30 cellular contexts compared by ENCODE assay signal in genomic region chr2:172614932-172615331, GRCh38.
"Had no signal": no experiment of that assay in that cellular context is flagged by ENCODE, and none has a peak within 500 bp of the region (broad histone marks: within the 10 kb centered on the region; RNA-seq: fewer than 3 reads in every experiment).

No MANE protein-coding gene starts in this region.

- H3K4me1 Mint-ChIP-seq: central memory CD8-positive, alpha-beta T cell; memory B cell had no signal

- H3K27ac Mint-ChIP-seq: activated naive CD4-positive, alpha-beta T cell treated with anti-CD3 and anti-CD28 coated beads for 36 hours; activated naive CD8-positive, alpha-beta T cell treated with anti-CD3 and anti-CD28 coated beads for 36 hours; activated T-helper 1 cell treated with anti-CD3 and anti-CD28 coated beads, Interleukin-12 subunit alpha, Interleukin-12 subunit beta, Interleukin-2, Interleukin-4 antibody, amounts not matched to agents 30 ng/mL and 10 ng/mL and 1 ng/mL, durations not matched to agents 14 hours and 24 hours and 36 hours; memory B cell; T-helper 17 cell had no signal

- H3K4me3 ChIP-seq: adrenal gland, breast epithelium, coronary artery, dorsolateral prefrontal cortex, hepatocyte, psoas muscle, spleen, tibial nerve had no signal

- DNase-seq: activated CD4-positive, alpha-beta T cell treated with anti-CD3 and anti-CD28 coated beads for 48 hours; activated CD4-positive, alpha-beta T cell treated with anti-CD3 and anti-CD28 coated beads, Interleukin-2, amount 50 U/mL, for 48 hours; activated CD8-positive, alpha-beta memory T cell treated with anti-CD3 and anti-CD28 coated beads, Interleukin-2, amount 50 U/mL, for 4 hours; activated effector memory CD4-positive, alpha-beta T cell treated with anti-CD3 and anti-CD28 coated beads, Interleukin-2, amount 50 U/mL, for 16 hours; activated naive CD4-positive, alpha-beta T cell treated with anti-CD3 and anti-CD28 coated beads for 36 hours; activated naive CD8-positive, alpha-beta T cell treated with anti-CD3 and anti-CD28 coated beads for 36 hours; activated T-cell treated with anti-CD3 and anti-CD28 coated beads, Interleukin-2, amount 50 U/mL, for 1 hour; adrenal gland; aorta; effector memory CD4-positive, alpha-beta T cell; kidney; left colon; midbrain; naive thymus-derived CD4-positive, alpha-beta T cell; nucleus accumbens; psoas muscle; spleen; stimulated activated naive CD4-positive, alpha-beta T cell treated with Interleukin-2 at 50 U/mL for 16 hours; T-helper 17 cell; T1000; WERI-Rb-1 had no signal

- H3K4me3 Mint-ChIP-seq: activated naive CD4-positive, alpha-beta T cell treated with anti-CD3 and anti-CD28 coated beads for 36 hours; activated naive CD8-positive, alpha-beta T cell treated with anti-CD3 and anti-CD28 coated beads for 36 hours; activated T-helper 1 cell treated with anti-CD3 and anti-CD28 coated beads, Interleukin-12 subunit alpha, Interleukin-12 subunit beta, Interleukin-2, Interleukin-4 antibody, amounts not matched to agents 30 ng/mL and 10 ng/mL and 1 ng/mL, durations not matched to agents 14 hours and 24 hours and 36 hours; central memory CD8-positive, alpha-beta T cell; memory B cell; naive thymus-derived CD4-positive, alpha-beta T cell; neural crest cell; T-helper 17 cell had no signal

- H3K9me3 Mint-ChIP-seq: activated naive CD4-positive, alpha-beta T cell treated with anti-CD3 and anti-CD28 coated beads for 36 hours; activated naive CD8-positive, alpha-beta T cell treated with anti-CD3 and anti-CD28 coated beads for 36 hours; activated T-helper 1 cell treated with anti-CD3 and anti-CD28 coated beads, Interleukin-12 subunit alpha, Interleukin-12 subunit beta, Interleukin-2, Interleukin-4 antibody, amounts not matched to agents 30 ng/mL and 10 ng/mL and 1 ng/mL, durations not matched to agents 14 hours and 24 hours and 36 hours; central memory CD8-positive, alpha-beta T cell; memory B cell; naive thymus-derived CD4-positive, alpha-beta T cell; neural crest cell had no signal

- H3K27me3 Mint-ChIP-seq: activated naive CD8-positive, alpha-beta T cell treated with anti-CD3 and anti-CD28 coated beads for 36 hours; central memory CD8-positive, alpha-beta T cell; memory B cell; naive thymus-derived CD4-positive, alpha-beta T cell; T-helper 17 cell had no signal
